ENCODE assay signal across 8 cellular contexts in the genomic region with DNA sequence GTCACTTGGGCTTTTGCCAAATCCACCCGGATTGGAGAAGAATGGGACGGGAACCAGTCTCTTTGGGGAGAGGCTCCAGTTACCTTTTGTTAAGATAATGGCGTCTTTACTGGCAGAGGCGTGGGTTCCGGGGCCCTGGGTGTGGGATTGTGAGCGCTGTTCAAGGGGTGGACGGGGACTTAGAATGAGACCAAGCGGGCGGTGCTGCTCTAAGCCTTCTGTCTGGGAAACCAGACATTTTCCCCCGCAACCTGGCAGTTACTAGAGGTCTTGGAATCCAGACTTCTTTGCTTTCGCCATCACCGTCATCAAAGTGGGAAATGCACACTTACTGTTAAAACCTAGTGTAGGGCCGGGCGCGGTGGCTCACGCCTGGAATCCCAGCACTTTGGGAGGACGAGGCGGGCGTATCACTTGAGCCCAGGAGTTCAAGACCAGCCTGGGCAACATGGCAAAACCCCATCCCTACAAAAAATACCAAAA. TPM values are rescaled to one million over a fixed set of nuclear protein-coding genes. Genes with fewer than 3 reads are reported as not detected.
DNase-seq lines count a peak whose midpoint lies in the region; ATAC-seq and TF ChIP-seq lines count a peak whose summit lies in the region.

No MANE protein-coding gene starts in this region.

- H3K9me2 ChIP-seq in DOHH2 (replicated peaks; ENCODE audit: control insufficient read depth, low read length) = no peaks in the 10 kb centered on the region

- H3K9me3 ChIP-seq in DOHH2 (ENCODE audit: control insufficient read depth, insufficient read depth, low read length) = no peaks in the 10 kb centered on the region

- intact Hi-C loops in Right ventricle myocardium superior (cut with DNase I) = loop anchor here (5.0 kb wide), 1 partner anchor 197 kb away; a partner anchor contains a TSS

- peak; percentile 5 for ATAC-seq in HG02610 (IDR thresholded peaks at IDR 0.05; ENCODE audit: unreplicated experiment)
- ATAC-seq in Right ventricle myocardium superior (ENCODE audit: poor library complexity) = peak; percentile 26

- H3K36me3 ChIP-seq in DOHH2 (ENCODE audit: control insufficient read depth, low read length) = peaks cover 3% of the 10 kb centered on the region

- H4K20me1 ChIP-seq in DOHH2 (ENCODE audit: control insufficient read depth, insufficient read depth, low read depth, low read length) = no peaks in the 10 kb centered on the region

- no peaks in the 10 kb centered on the region for H3K27me3 ChIP-seq in DOHH2 (ENCODE audit: control insufficient read depth, low read length)

- H3K4me2 ChIP-seq in DOHH2 (ENCODE audit: low read length) = peak overlapping the region; percentile 98

- peaks cover 5% of the 10 kb centered on the region; the same call in 1 of the 2 replicates for H3F3A ChIP-seq in DOHH2 (ENCODE audit: control insufficient read depth, insufficient read depth)

- peaks cover 37% of the 10 kb centered on the region for H3K4me1 ChIP-seq in DOHH2 (ENCODE audit: control insufficient read depth, low read length)

- H3K79me2 ChIP-seq in DOHH2 (ENCODE audit: control insufficient read depth, low read length) = peaks cover 31% of the 10 kb centered on the region

- H3K27ac ChIP-seq in DOHH2 (ENCODE audit: low read depth, low read length) = peak overlapping the region; percentile 69

- DNase-seq in Right ventricle myocardium superior (peak; percentile 56), retinal pigment epithelial cell (ENCODE audit: low read depth) (peak; percentile 72), NCI-H1105 treated with DMSO at 0.1 percent for 48 hours (lab: John Stamatoyannopoulos, UW) (no peak), NCI-H510A treated with DMSO at 0.1 percent for 48 hours (lab: John Stamatoyannopoulos, UW) (no peak), cortex of kidney (lab: John Stamatoyannopoulos, UW) (no peak)

- H3K4me3 ChIP-seq in DOHH2 (ENCODE audit: low read length) (peak overlapping the region; percentile 80), WI38 (ENCODE audit: low read depth, low read length) (peak overlapping the region; percentile 90), retinal pigment epithelial cell (ENCODE audit: low read length) (peak overlapping the region; percentile 85)

- TF ChIP-seq CTCF in DOHH2 (IDR thresholded peaks at IDR 0.05; ENCODE audit: low read depth, low read length, poor library complexity, severe bottlenecking) (no peak), WI38 (IDR thresholded peaks at IDR 0.05; ENCODE audit: low read depth, low read length) (no peak), retinal pigment epithelial cell (conservative IDR thresholded peaks at IDR 0.05; ENCODE audit: low read depth, low read length) (no peak)

RNA-seq across cellular contexts. Expression of a gene that starts 0.7 kb away (rescaled TPM):
- total RNA-seq in Right ventricle myocardium superior = 7.6 TPM

RNA-seq across cellular contexts. Expression of a gene that starts 0.8 kb away (rescaled TPM):
- 83.6 TPM for total RNA-seq in Right ventricle myocardium superior

RNA-seq across cellular contexts. Expression of a gene that starts 20.9 kb away (rescaled TPM):
- 1.8 TPM for total RNA-seq in Right ventricle myocardium superior

RNA-seq across cellular contexts. Expression of a gene that starts 38.9 kb away (rescaled TPM):
- total RNA-seq in Right ventricle myocardium superior = 4.7 TPM

RNA-seq across cellular contexts. Expression of a gene that starts 47.4 kb away (rescaled TPM):
- 0.08 TPM for total RNA-seq in Right ventricle myocardium superior

Comparison
In these comparisons a context has a peak if more than half of its experiments do, and no peak if none do; other contexts are left out.
1. DNase-seq: peak in Right ventricle myocardium superior (single experiment) and retinal pigment epithelial cell (single experiment); none in NCI-H1105 treated with DMSO at 0.1 percent for 48 hours (single experiment), NCI-H510A treated with DMSO at 0.1 percent for 48 hours (single experiment) and cortex of kidney (single experiment).
2. Peak in every context shown above with its lines, with median percentiles within 50 percentile points of each other: H3K4me3 ChIP-seq.